Comparison of ENCODE assay signal across 14 cellular contexts in the genomic region with DNA sequence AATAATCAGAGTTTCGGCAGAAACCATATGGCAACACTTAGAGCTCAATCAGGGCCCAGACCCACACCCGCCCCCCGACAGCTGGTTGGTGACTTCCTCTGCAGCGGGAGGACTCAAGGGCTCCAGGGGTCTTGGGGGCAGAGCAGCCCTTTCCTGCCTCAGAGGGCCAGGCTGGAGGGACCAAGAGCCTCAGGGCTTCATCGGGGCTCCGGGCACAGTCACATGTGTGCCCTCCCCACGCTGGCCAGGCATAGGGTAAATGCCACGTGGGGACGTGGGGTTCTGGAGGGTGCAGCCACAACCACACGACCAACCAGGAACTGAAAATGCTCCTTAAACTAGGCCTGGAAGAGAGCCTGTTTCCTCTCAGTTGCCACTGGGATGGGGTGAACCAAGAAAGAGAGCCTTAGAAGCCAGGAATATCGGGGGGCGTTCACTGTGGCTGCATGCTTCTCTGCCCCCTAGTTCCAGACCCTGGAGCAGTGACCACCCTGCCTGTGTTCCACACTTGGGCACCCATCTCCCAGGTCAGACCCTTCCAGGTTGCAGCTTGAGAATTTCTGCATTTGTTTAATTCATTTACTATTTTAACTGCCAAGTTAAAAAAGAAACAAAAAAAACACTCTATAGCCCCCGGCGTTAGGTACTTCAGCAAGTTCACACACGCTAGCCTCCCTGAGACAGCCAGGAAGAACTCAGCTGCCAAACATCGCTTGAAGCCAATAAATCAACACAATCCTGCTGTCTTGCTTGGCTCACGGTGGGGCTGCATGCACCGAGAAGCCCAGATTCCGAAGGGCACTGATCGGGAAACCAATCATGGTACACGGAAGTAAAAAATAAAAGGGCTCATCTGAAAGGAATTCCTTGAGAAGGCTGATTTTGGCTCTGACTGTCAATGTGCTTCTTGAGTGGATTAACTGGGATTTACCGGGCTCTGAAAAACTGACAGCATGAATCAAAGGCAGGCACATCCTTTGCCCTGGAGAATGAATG. TPM values are rescaled to one million over a fixed set of nuclear protein-coding genes. Genes with fewer than 3 reads are reported as not detected.
DNase-seq lines count a peak whose midpoint lies in the region; ATAC-seq, FAIRE-seq and TF ChIP-seq lines count a peak whose summit lies in the region.
"Had no signal": no experiment of that assay in that cellular context is flagged by ENCODE, and none has a peak within 500 bp of the region (broad histone marks: within the 10 kb centered on the region; RNA-seq: fewer than 3 reads in every experiment).

No MANE protein-coding gene starts in this region.

- no peak overlapping the region for H3K27ac Mint-ChIP-seq in immature natural killer cell
- H3K27ac Mint-ChIP-seq: activated B cell treated with CpG ODN at 0.5 μM for 24 hours; activated T-helper 2 cell treated with anti-CD3 and anti-CD28 coated beads, Interferon-gamma antibody, Interleukin-2, Interleukin-4, amounts not matched to agents 10 μg/mL and 5 μg/mL and 100 μg/mL, durations not matched to agents 14 hours and 24 hours and 36 hours had no signal

- intact Hi-C loops in Right ventricle myocardium superior (cut with DNase I) (no loop called here), left ventricle myocardium inferior (cut with micrococcal nuclease) (loop anchor here (10.0 kb wide), 1 partner anchor 266 kb away; no protein-coding TSS in a partner anchor), kidney (cut with DNase I) (no loop called here), aorta (cut with DNase I) (loop anchor here in 1 of 2 donors (10.0 kb wide), 1 partner anchor 566 kb away; a partner anchor contains a TSS)

- H3K27me3 Mint-ChIP-seq in immature natural killer cell (ENCODE audit: low read depth in 3 of 3), result peaks cover 0 to 20% (median 2%) of the 10 kb centered on the region in 3 donors

- peak overlapping the region in 1 of 2 donors; percentile 19 for H3K9ac ChIP-seq in kidney (ENCODE audit: low read length in 2 of 2)

- H3K36me3 ChIP-seq in left ventricle myocardium inferior, result no peaks in the 10 kb centered on the region
- H3K36me3 ChIP-seq in RWPE2 (ENCODE audit: low read depth), result no peaks in the 10 kb centered on the region
- no peaks in the 10 kb centered on the region for H3K36me3 ChIP-seq in kidney (ENCODE audit: control insufficient read depth in 1 of 2, insufficient read depth in 2 of 2, low read length in 2 of 2)
- no peaks in the 10 kb centered on the region for H3K36me3 ChIP-seq in aorta (ENCODE audit: control insufficient read depth in 1 of 2, insufficient read depth in 2 of 2, low read length in 1 of 2)

- H3K27me3 ChIP-seq in left ventricle myocardium inferior (ENCODE audit: low read depth) (peaks cover 62% of the 10 kb centered on the region), RWPE2 (ENCODE audit: insufficient read depth, poor library complexity, severe bottlenecking) (no peaks in the 10 kb centered on the region), aorta (ENCODE audit: control insufficient read depth in 1 of 2, insufficient read depth in 2 of 2, low read length in 1 of 2) (no peaks in the 10 kb centered on the region)

- no peak for FAIRE-seq in kidney (lab: Jason Lieb, UNC)

- TF ChIP-seq CTCF in left ventricle myocardium inferior (IDR thresholded peaks at IDR 0.05; ENCODE audit: borderline replicate concordance) (no peak), RWPE2 (IDR thresholded peaks at IDR 0.05; ENCODE audit: poor library complexity, severe bottlenecking) (no peak), kidney (IDR thresholded peaks at IDR 0.05; ENCODE audit: borderline replicate concordance, extremely low read depth, insufficient read depth) (no peak)

- no peaks in the 10 kb centered on the region for H3K4me1 Mint-ChIP-seq in immature natural killer cell
- H3K4me1 Mint-ChIP-seq: activated B cell treated with CpG ODN at 0.5 μM for 24 hours had no signal

- H3K4me3 ChIP-seq in left ventricle myocardium inferior (no peak overlapping the region), RWPE2 (ENCODE audit: severe bottlenecking) (no peak overlapping the region), kidney (ENCODE audit: low read length in 2 of 2) (no peak overlapping the region), aorta (ENCODE audit: low read length in 2 of 2) (no peak overlapping the region)
- H3K4me3 ChIP-seq: coronary artery had no signal

- DNase-seq in Right ventricle myocardium superior, result peak; percentile 16
- DNase-seq in left ventricle myocardium inferior, result no peak
- DNase-seq in RWPE2 (ENCODE audit: low spot score), result peak; percentile 81
- peak; percentile 72 for DNase-seq in kidney
- peak; percentile 22 to 60 for DNase-seq in aorta
- no peak for DNase-seq in immature natural killer cell
- DNase-seq in activated CD8-positive, alpha-beta memory T cell treated with anti-CD3 and anti-CD28 coated beads for 24 hours, result no peak
- no peak for DNase-seq in COLO668 (lab: John Stamatoyannopoulos, UW; ENCODE audit: unreplicated experiment)
- DNase-seq: activated B cell treated with CpG ODN at 0.5 μM for 24 hours, midbrain, NCI-H1092, RPMI8226 had no signal

- H3K9me3 ChIP-seq in left ventricle myocardium inferior (replicated peaks), result peaks cover 7% of the 10 kb centered on the region
- peaks cover 3% of the 10 kb centered on the region for H3K9me3 ChIP-seq in RWPE2 (ENCODE audit: severe bottlenecking)
- H3K9me3 ChIP-seq in kidney (ENCODE audit: control insufficient read depth in 1 of 2, low read length in 2 of 2), result peaks cover 3 to 5% of the 10 kb centered on the region in 2 donors
- no peaks in the 10 kb centered on the region for H3K9me3 ChIP-seq in aorta (ENCODE audit: control insufficient read depth, low read length)

- H3K9me3 Mint-ChIP-seq in immature natural killer cell, result peaks cover 0 to 5% (median 3%) of the 10 kb centered on the region in 6 donors

- H3K36me3 Mint-ChIP-seq in immature natural killer cell, result no peaks in the 10 kb centered on the region

- H3K27ac ChIP-seq in left ventricle myocardium inferior (replicated peaks), result no peak overlapping the region
- H3K27ac ChIP-seq in RWPE2 (ENCODE audit: poor library complexity, severe bottlenecking), result peak overlapping the region; percentile 23
- H3K27ac ChIP-seq in kidney (ENCODE audit: low read depth in 2 of 2, low read length in 2 of 2), result no peak overlapping the region
- H3K27ac ChIP-seq in aorta (ENCODE audit: low read depth in 1 of 2, low read length in 2 of 2), result no peak overlapping the region
- H3K27ac ChIP-seq: coronary artery had no signal

- ATAC-seq in Right ventricle myocardium superior (ENCODE audit: poor library complexity), result no peak
- peak; percentile 87 for ATAC-seq in RWPE2 (ENCODE audit: low read depth)
- no peak for ATAC-seq in aorta (ENCODE audit: low FRiP score)

- H3K4me3 Mint-ChIP-seq in immature natural killer cell, result no peak overlapping the region
- H3K4me3 Mint-ChIP-seq: activated B cell treated with CpG ODN at 0.5 μM for 24 hours had no signal

- H3K4me1 ChIP-seq in left ventricle myocardium inferior (peaks cover 12% of the 10 kb centered on the region), RWPE2 (ENCODE audit: insufficient read depth, poor library complexity, severe bottlenecking) (peaks cover 9% of the 10 kb centered on the region), kidney (ENCODE audit: control insufficient read depth in 1 of 2, insufficient read depth in 1 of 2, low read depth in 1 of 2, low read length in 2 of 2) (peaks cover 8 to 9% of the 10 kb centered on the region in 2 donors), aorta (ENCODE audit: control insufficient read depth in 1 of 2, insufficient read depth in 2 of 2, low read length in 2 of 2) (no peaks in the 10 kb centered on the region)

- 51 to 54% methylated on average over 22 of the region's 22 CpGs for WGBS in aorta, 2 donors

RNA-seq across cellular contexts. Expression of a gene that starts 56.1 kb away (rescaled TPM):
- total RNA-seq in Right ventricle myocardium superior (34.4 TPM), left ventricle myocardium inferior (34.0 TPM), kidney (116 TPM), aorta (100 to 1,000 TPM in 1 of 2 donors, 10 to 100 TPM in 1; 88.3 to 164 TPM)
- polyA plus RNA-seq in kidney (ENCODE audit: insufficient read depth, low read depth, low replicate concordance) (35.3 TPM), aorta (10 to 100 TPM; 16.9 to 72.0 TPM), immature natural killer cell (10 to 100 TPM; 28.2 to 44.1 (median 33.3) TPM)

Comparison
In these comparisons a context has a peak if more than half of its experiments do, and no peak if none do; other contexts are left out.
1. DNase-seq: peak in Right ventricle myocardium superior (single experiment), RWPE2 (single experiment), kidney (single experiment) and aorta (2 of 2); none in left ventricle myocardium inferior (single experiment), immature natural killer cell (0 of 3), activated CD8-positive, alpha-beta memory T cell treated with anti-CD3 and anti-CD28 coated beads for 24 hours (single experiment) and COLO668 (single experiment).